In genomic region chr2:204900910-204901309, GRCh38 we compare ENCODE assay signal across 16 cellular contexts.
A peak's percentile ranks its signal among the peaks of the same experiment; 100 is the strongest.
DNase-seq lines count a peak whose midpoint lies in the region; ATAC-seq and TF ChIP-seq lines count a peak whose summit lies in the region.
"Had no signal": no experiment of that assay in that cellular context is flagged by ENCODE, and none has a peak within 500 bp of the region (broad histone marks: within the 10 kb centered on the region; RNA-seq: fewer than 3 reads in every experiment).

No MANE protein-coding gene starts in this region.

- H3K36me3 ChIP-seq in GM06990 (ENCODE audit: control insufficient read depth, insufficient read depth, low read length) = no peaks in the 10 kb centered on the region
- no peaks in the 10 kb centered on the region for H3K36me3 ChIP-seq in body of pancreas (replicated peaks in 1 of 2; ENCODE audit: insufficient read depth in 1 of 2, low read depth in 2 of 2)
- H3K36me3 ChIP-seq in uterus = no peaks in the 10 kb centered on the region
- H3K36me3 ChIP-seq: gastrocnemius medialis had no signal

- 29% methylated on average over 1 of the region's 1 CpG; no CpG with 5 or more reads in 1 of the 2 donors for WGBS in body of pancreas, 2 donors

- H3K4me1 ChIP-seq in body of pancreas (peaks cover 12% of the 10 kb centered on the region), uterus (no peaks in the 10 kb centered on the region)
- H3K4me1 ChIP-seq: gastrocnemius medialis had no signal

- H3K27me3 ChIP-seq in GM06990 (replicated peaks; ENCODE audit: control insufficient read depth, insufficient read depth, low read length) = no peaks in the 10 kb centered on the region
- H3K27me3 ChIP-seq in body of pancreas = no peaks in the 10 kb centered on the region
- H3K27me3 ChIP-seq in uterus = no peaks in the 10 kb centered on the region
- H3K27me3 ChIP-seq: gastrocnemius medialis had no signal

- H3K27ac ChIP-seq in body of pancreas (no peak overlapping the region), uterus (no peak overlapping the region)
- H3K27ac ChIP-seq: gastrocnemius medialis had no signal

- H3K4me3 ChIP-seq in GM06990 (replicated peaks; ENCODE audit: low read depth, low read length) = no peak overlapping the region
- no peak overlapping the region for H3K4me3 ChIP-seq in body of pancreas
- H3K4me3 ChIP-seq in uterus = no peak overlapping the region
- H3K4me3 ChIP-seq: gastrocnemius medialis had no signal

- peak overlapping the region; percentile 74 for H3K27ac Mint-ChIP-seq in mesothelial cell of epicardium
- H3K27ac Mint-ChIP-seq: CD14-positive monocyte; effector memory CD8-positive, alpha-beta T cell; naive B cell had no signal

- peak; percentile 45 for ATAC-seq in body of pancreas
- no peak for ATAC-seq in stimulated activated naive CD8-positive, alpha-beta T cell treated with anti-CD3 and anti-CD28 coated beads, Interleukin-15, Interleukin-2, amounts not matched to agents 100 U/mL and 50 U/mL, for 24 hours
- ATAC-seq in GM21786 (IDR thresholded peaks at IDR 0.05; ENCODE audit: unreplicated experiment) = no peak
- ATAC-seq: effector memory CD8-positive, alpha-beta T cell; gastrocnemius medialis had no signal

- TF ChIP-seq CTCF in GM06990 (IDR thresholded peaks at IDR 0.05; ENCODE audit: insufficient read depth, low read length, poor library complexity, severe bottlenecking) (no peak), body of pancreas (IDR thresholded peaks at IDR 0.05) (no peak), mesothelial cell of epicardium (IDR thresholded peaks at IDR 0.05; ENCODE audit: unreplicated experiment) (no peak), uterus (IDR thresholded peaks at IDR 0.05) (no peak)

- H3K27me3 Mint-ChIP-seq in mesothelial cell of epicardium (ENCODE audit: low read depth) = no peaks in the 10 kb centered on the region
- H3K27me3 Mint-ChIP-seq: effector memory CD8-positive, alpha-beta T cell; naive B cell had no signal

- peak; percentile 17 for DNase-seq in COLO668 (lab: John Stamatoyannopoulos, UW; ENCODE audit: unreplicated experiment)
- DNase-seq in GM06990 (ENCODE audit: extremely low read depth, insufficient read length) = peak; percentile 13
- peak; percentile 57 to 70 (median 66) for DNase-seq in body of pancreas
- DNase-seq in mesothelial cell of epicardium (ENCODE audit: low spot score in 2 of 2, unreplicated experiment in 2 of 2) = no peak
- DNase-seq in uterus = no peak
- no peak for DNase-seq in stimulated activated naive CD8-positive, alpha-beta T cell treated with anti-CD3 and anti-CD28 coated beads, Interleukin-15, Interleukin-2, amounts not matched to agents 100 U/mL and 50 U/mL, for 24 hours
- DNase-seq: activated CD8-positive, alpha-beta memory T cell treated with anti-CD3 and anti-CD28 coated beads for 24 hours; activated gamma-delta T cell; effector memory CD8-positive, alpha-beta T cell; gastrocnemius medialis; GF-D8; Kasumi-1; naive B cell; NCI-H2081 had no signal

- intact Hi-C loops in body of pancreas (cut with DNase I) = no loop called here
- intact Hi-C loops in uterus (cut with DNase I; ENCODE audit: low total_unique reads) = no loop called here

- H3K4me3 Mint-ChIP-seq in mesothelial cell of epicardium = no peak overlapping the region
- H3K4me3 Mint-ChIP-seq: CD14-positive monocyte; effector memory CD8-positive, alpha-beta T cell; naive B cell had no signal

- TF ChIP-seq POLR2A in body of pancreas (IDR thresholded peaks at IDR 0.05) = no peak
- TF ChIP-seq POLR2A in uterus (IDR thresholded peaks at IDR 0.05) = no peak

- H3K9me3 Mint-ChIP-seq in mesothelial cell of epicardium = peaks cover 22% of the 10 kb centered on the region

- H3K9me3 ChIP-seq in body of pancreas = no peaks in the 10 kb centered on the region
- H3K9me3 ChIP-seq in uterus = no peaks in the 10 kb centered on the region
- H3K9me3 ChIP-seq: gastrocnemius medialis had no signal

- peaks cover 15% of the 10 kb centered on the region for H3K4me1 Mint-ChIP-seq in mesothelial cell of epicardium
- H3K4me1 Mint-ChIP-seq: CD14-positive monocyte, naive B cell had no signal

- peaks cover 17% of the 10 kb centered on the region for H3K36me3 Mint-ChIP-seq in mesothelial cell of epicardium
- H3K36me3 Mint-ChIP-seq: CD14-positive monocyte had no signal

Comparison
In these comparisons a context has a peak if more than half of its experiments do, and no peak if none do; other contexts are left out.
1. DNase-seq: peak in COLO668 (single experiment), GM06990 (single experiment) and body of pancreas (4 of 4); none in mesothelial cell of epicardium (0 of 2), uterus (0 of 2) and stimulated activated naive CD8-positive, alpha-beta T cell treated with anti-CD3 and anti-CD28 coated beads, Interleukin-15, Interleukin-2, amounts not matched to agents 100 U/mL and 50 U/mL, for 24 hours (single experiment).